In genomic region chr15:40100947-40101905, GRCh38 we compare ENCODE assay signal across 11 cellular contexts. TPM values are rescaled to one million over a fixed set of nuclear protein-coding genes. Genes with fewer than 3 reads are reported as not detected.
DNase-seq lines count a peak whose midpoint lies in the region; ATAC-seq and TF ChIP-seq lines count a peak whose summit lies in the region.
"Had no signal": no experiment of that assay in that cellular context is flagged by ENCODE, and none has a peak within 500 bp of the region (broad histone marks: within the 10 kb centered on the region; RNA-seq: fewer than 3 reads in every experiment).

No MANE protein-coding gene starts in this region.

- no peaks in the 10 kb centered on the region for H3K27me3 Mint-ChIP-seq in effector memory CD8-positive, alpha-beta T cell

- intact Hi-C loops in gastrocnemius medialis (cut with DNase I; ENCODE audit: low total_unique reads) = loop anchor here (10.0 kb wide), 3 partner anchors 166 to 854 kb away; partner anchors contain the start of genes CCDC32, CHAC1, EIF2AK4 and RPUSD2

- H3K36me3 Mint-ChIP-seq in effector memory CD8-positive, alpha-beta T cell (ENCODE audit: insufficient read depth) = peaks cover 3% of the 10 kb centered on the region

- no peaks in the 10 kb centered on the region for H3K36me3 ChIP-seq in gastrocnemius medialis

- no peak for ATAC-seq in effector memory CD8-positive, alpha-beta T cell (replicated peaks)
- peak in 1 of 2 donors; percentile 12 for ATAC-seq in gastrocnemius medialis
- no peak for ATAC-seq in GM19463 (IDR thresholded peaks at IDR 0.05; ENCODE audit: unreplicated experiment)

- TF ChIP-seq CTCF in gastrocnemius medialis (IDR thresholded peaks at IDR 0.05 in 4 of 5, conservative IDR thresholded peaks at IDR 0.05 in 1 of 5) = no peak

- H3K9me3 Mint-ChIP-seq in effector memory CD8-positive, alpha-beta T cell = no peaks in the 10 kb centered on the region

- in situ Hi-C loops in gastrocnemius medialis (cut with MboI; ENCODE audit: low sequenced_read_pairs in 4 of 4) = loop anchor here in 1 of 4 donors (10.0 kb wide), 1 partner anchor 56 kb away; no protein-coding TSS in a partner anchor

- no peaks in the 10 kb centered on the region for H3K9me3 ChIP-seq in gastrocnemius medialis

- peak overlapping the region; percentile 65 to 71 for H3K4me3 Mint-ChIP-seq in effector memory CD8-positive, alpha-beta T cell

- no peak overlapping the region for H3K4me3 ChIP-seq in gastrocnemius medialis

- peak overlapping the region; percentile 93 to 99 (median 98) for H3K27ac ChIP-seq in gastrocnemius medialis

- no peaks in the 10 kb centered on the region for H3K27me3 ChIP-seq in gastrocnemius medialis

- H3K4me1 Mint-ChIP-seq in effector memory CD8-positive, alpha-beta T cell (ENCODE audit: low read depth in 2 of 2) = peaks cover 44% of the 10 kb centered on the region in 2 donors

- peak overlapping the region; percentile 80 to 91 for H3K27ac Mint-ChIP-seq in effector memory CD8-positive, alpha-beta T cell

- TF ChIP-seq POLR2A in gastrocnemius medialis (IDR thresholded peaks at IDR 0.05) = no peak

- H3K4me1 ChIP-seq in gastrocnemius medialis = peaks cover 95 to 98% of the 10 kb centered on the region in 2 donors

- DNase-seq in DMS53 (lab: John Stamatoyannopoulos, UW) (peak; percentile 48), DMS53 treated with DMSO at 0.1 percent for 48 hours (lab: John Stamatoyannopoulos, UW; ENCODE audit: unreplicated experiment) (no peak), NOMO-1 treated with DMSO at 0.1 percent for 48 hours (lab: John Stamatoyannopoulos, UW; ENCODE audit: unreplicated experiment) (peak; percentile 49), gastrocnemius medialis (peak in 1 of 2 donors; percentile 46), NCI-H1694 treated with DMSO at 0.1 percent for 48 hours (lab: John Stamatoyannopoulos, UW) (no peak), NCI-H526 (lab: John Stamatoyannopoulos, UW) (no peak)
- no peak for DNase-seq in effector memory CD8-positive, alpha-beta T cell
- DNase-seq: activated CD4-positive, CD25-positive, alpha-beta regulatory T cell treated with anti-CD3 and anti-CD28 coated beads, Interleukin-2, amount 50 U/mL, for 72 hours; effector memory CD4-positive, alpha-beta T cell; NCI-H1930 had no signal

RNA-seq across cellular contexts. Expression of gene BMF, which starts 7.5 kb away (rescaled TPM):
- 10 to 100 TPM in 1 of 4 donors, 1 to 10 TPM in 2, under 1 TPM in 1; 0.82 to 11.6 (median 3.2) TPM for total RNA-seq in gastrocnemius medialis

RNA-seq across cellular contexts. Expression of gene BUB1B, which starts 59.6 kb away (rescaled TPM):
- 1 to 10 TPM in 1 of 4 donors, under 1 TPM in 1, not detected in 2; 0.51 to 1.8 TPM for total RNA-seq in gastrocnemius medialis

Comparison
In these comparisons a context has a peak if more than half of its experiments do, and no peak if none do; other contexts are left out.
1. DNase-seq: peak in DMS53 (single experiment) and NOMO-1 treated with DMSO at 0.1 percent for 48 hours (single experiment); none in DMS53 treated with DMSO at 0.1 percent for 48 hours (single experiment), effector memory CD8-positive, alpha-beta T cell (0 of 3), NCI-H1694 treated with DMSO at 0.1 percent for 48 hours (single experiment) and NCI-H526 (0 of 2).